Comparison of ENCODE assay signal across 18 cellular contexts in the genomic region with DNA sequence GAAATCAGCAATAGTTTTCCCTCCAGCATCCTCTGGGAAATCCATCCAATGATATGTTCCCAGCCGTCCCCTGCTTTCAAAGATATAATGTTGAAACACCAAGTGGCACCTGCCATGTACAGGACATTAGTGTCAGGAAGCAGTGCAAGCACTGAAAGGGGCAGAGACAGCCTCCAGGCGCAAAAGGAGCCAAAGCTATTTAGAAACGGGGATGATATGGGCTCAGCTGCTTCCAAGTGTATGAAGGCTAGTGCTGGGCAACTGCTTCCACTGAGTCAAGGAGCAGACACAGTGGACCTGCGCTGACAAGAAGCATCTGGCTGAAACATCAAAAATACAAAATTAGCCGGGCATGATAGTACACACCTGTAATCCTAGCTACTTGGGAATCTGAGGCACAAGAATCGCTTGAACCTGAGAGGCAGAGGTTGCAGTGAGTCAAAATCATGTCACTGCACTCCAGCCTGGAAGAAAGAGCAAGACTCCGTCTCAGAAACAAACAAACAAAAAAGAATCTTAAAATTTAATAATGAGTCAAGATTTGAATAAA.
A peak's percentile ranks its signal among the peaks of the same experiment; 100 is the strongest.
DNase-seq lines count a peak whose midpoint lies in the region; ATAC-seq and TF ChIP-seq lines count a peak whose summit lies in the region.
"Had no signal": no experiment of that assay in that cellular context is flagged by ENCODE, and none has a peak within 500 bp of the region (broad histone marks: within the 10 kb centered on the region; RNA-seq: fewer than 3 reads in every experiment).

No MANE protein-coding gene starts in this region.

- H3K4me3 ChIP-seq in mammary epithelial cell (replicated peaks in 1 of 3; ENCODE audit: insufficient read depth in 1 of 3, low read depth in 2 of 3, low read length in 3 of 3): no peak overlapping the region
- H3K4me3 ChIP-seq in epithelial cell of esophagus (ENCODE audit: low read length): no peak overlapping the region
- no peak overlapping the region for H3K4me3 ChIP-seq in gastrocnemius medialis

- no peak overlapping the region for H2AFZ ChIP-seq in mammary epithelial cell (ENCODE audit: low read depth, low read length)

- DNase-seq in DMS53 (lab: John Stamatoyannopoulos, UW): peak; percentile 38
- DNase-seq in DMS53 treated with DMSO at 0.1 percent for 48 hours (lab: John Stamatoyannopoulos, UW; ENCODE audit: unreplicated experiment): no peak
- no peak for DNase-seq in MCF 10A (ENCODE audit: unreplicated experiment)
- no peak for DNase-seq in mammary epithelial cell
- DNase-seq in epithelial cell of esophagus (ENCODE audit: low read depth): peak; percentile 65
- DNase-seq in gastrocnemius medialis: peak; percentile 60 to 82
- no peak for DNase-seq in GM03348 (ENCODE audit: low spot score)
- DNase-seq in putamen (ENCODE audit: low spot score): no peak
- DNase-seq: CD4-positive, CD25-positive, alpha-beta regulatory T cell; GOT3; KBM-7; NCI-H1048; NCI-H187 treated with DMSO at 0.1 percent for 48 hours; NCI-H524 treated with DMSO at 0.1 percent for 48 hours; SW 1271 had no signal

- POLR2A ChIA-PET in MCF 10A (lab: Yijun Ruan, JAX): interaction anchor here (0.6 to 2.2 kb wide), 9 partner anchors 11 to 513 kb away, joined by 3 to 10 read pairs (median 4); partner anchors contain the start of gene MINDY2

- H3K27me3 Mint-ChIP-seq in MCF 10A (ENCODE audit: insufficient read depth, unreplicated experiment): no peaks in the 10 kb centered on the region

- 90% methylated on average over 7 of the region's 7 CpGs for WGBS in mammary epithelial cell (ENCODE audit: low coverage, missing lambda C conversion rate)

- H3K36me3 ChIP-seq in mammary epithelial cell (ENCODE audit: insufficient read depth, low read length): no peaks in the 10 kb centered on the region
- H3K36me3 ChIP-seq in gastrocnemius medialis: no peaks in the 10 kb centered on the region

- H3K79me2 ChIP-seq in mammary epithelial cell (ENCODE audit: insufficient read depth, low read length): no peaks in the 10 kb centered on the region

- BruUV-seq in MCF 10A (replicated peaks; lab: Mats Ljungman, UMichigan) (no TSS peak), mammary epithelial cell (replicated peaks; lab: Mats Ljungman, UMichigan) (no TSS peak)

- peaks cover 38% of the 10 kb centered on the region for H3K4me1 Mint-ChIP-seq in MCF 10A (ENCODE audit: insufficient read depth, unreplicated experiment)
- H3K4me1 Mint-ChIP-seq: B cell; CD4-positive, CD25-positive, alpha-beta regulatory T cell had no signal

- TF ChIP-seq CTCF in MCF 10A (IDR thresholded peaks at IDR 0.05; ENCODE audit: unreplicated experiment) (no peak), mammary epithelial cell (conservative IDR thresholded peaks at IDR 0.05 in 1 of 2, IDR thresholded peaks at IDR 0.05 in 1 of 2; ENCODE audit: extremely low read depth in 1 of 2, insufficient read depth in 1 of 2, low read depth in 1 of 2, low read length in 2 of 2) (no peak), epithelial cell of esophagus (IDR thresholded peaks at IDR 0.05; ENCODE audit: insufficient read depth, low read depth, low read length, missing control alignments) (no peak), gastrocnemius medialis (IDR thresholded peaks at IDR 0.05 in 4 of 5, conservative IDR thresholded peaks at IDR 0.05 in 1 of 5) (no peak)

- no peak overlapping the region for H3K4me3 Mint-ChIP-seq in MCF 10A (ENCODE audit: unreplicated experiment)
- H3K4me3 Mint-ChIP-seq: B cell; CD4-positive, CD25-positive, alpha-beta regulatory T cell had no signal

- dilution Hi-C loops in mammary epithelial cell (cut with HindIII; ENCODE audit: low sequenced_read_pairs): no loop called here

- no peaks in the 10 kb centered on the region for H3K9me3 ChIP-seq in mammary epithelial cell (replicated peaks; ENCODE audit: insufficient read depth, low read length)
- no peaks in the 10 kb centered on the region for H3K9me3 ChIP-seq in gastrocnemius medialis

- CTCF ChIA-PET in MCF 10A (lab: Yijun Ruan, JAX) (interaction anchor here (0.6 to 0.7 kb wide), 2 partner anchors 182 to 700 kb away, joined by 3 to 6 read pairs; no protein-coding TSS in a partner anchor), mammary epithelial cell (lab: Charles Lee; ENCODE audit: low non-redundant PET) (no interaction called here)

- H3K9me3 Mint-ChIP-seq in MCF 10A (ENCODE audit: unreplicated experiment): peaks cover 7% of the 10 kb centered on the region
- H3K9me3 Mint-ChIP-seq: CD4-positive, CD25-positive, alpha-beta regulatory T cell had no signal

- in situ Hi-C loops in mammary epithelial cell (cut with MboI; ENCODE audit: low sequenced_read_pairs in 2 of 2): no loop called here
- in situ Hi-C loops in gastrocnemius medialis (cut with MboI; ENCODE audit: low sequenced_read_pairs in 4 of 4): no loop called here

- H3K9ac ChIP-seq in mammary epithelial cell (ENCODE audit: insufficient read depth, low read length): no peak overlapping the region

- H3K27me3 ChIP-seq in mammary epithelial cell (ENCODE audit: insufficient read depth, low read length) (no peaks in the 10 kb centered on the region), gastrocnemius medialis (no peaks in the 10 kb centered on the region)

- no peak overlapping the region for H3K27ac ChIP-seq in mammary epithelial cell (ENCODE audit: insufficient read depth, low read depth, low read length)
- H3K27ac ChIP-seq in gastrocnemius medialis: peak overlapping the region; percentile 90 to 96 (median 94)
- H3K27ac ChIP-seq: 22Rv1 had no signal

- no peak overlapping the region for H3K4me2 ChIP-seq in mammary epithelial cell (ENCODE audit: insufficient read depth, low read depth, low read length)

- H3K36me3 Mint-ChIP-seq in MCF 10A (ENCODE audit: insufficient read depth, unreplicated experiment): no peaks in the 10 kb centered on the region
- H3K36me3 Mint-ChIP-seq: CD4-positive, CD25-positive, alpha-beta regulatory T cell had no signal

- peak overlapping the region; percentile 73 for H3K27ac Mint-ChIP-seq in MCF 10A (ENCODE audit: low read depth, unreplicated experiment)
- H3K27ac Mint-ChIP-seq: B cell; CD4-positive, CD25-positive, alpha-beta regulatory T cell had no signal

- H3K4me1 ChIP-seq in mammary epithelial cell (ENCODE audit: insufficient read depth, low read length): peaks cover 27% of the 10 kb centered on the region
- peaks cover 40 to 48% of the 10 kb centered on the region in 2 donors for H3K4me1 ChIP-seq in gastrocnemius medialis

- TF ChIP-seq POLR2A in gastrocnemius medialis (IDR thresholded peaks at IDR 0.05): peak; percentile 42 to 48

- intact Hi-C loops in MCF 10A (cut with micrococcal nuclease) (no loop called here), mammary epithelial cell (cut with micrococcal nuclease) (no loop called here), gastrocnemius medialis (cut with DNase I; ENCODE audit: low total_unique reads) (loop anchor here (1.0 kb wide), 1 partner anchor 10 kb away; no protein-coding TSS in a partner anchor)

- ATAC-seq in gastrocnemius medialis: peak; percentile 41 to 49
- ATAC-seq: Panc1 had no signal

- no peaks in the 10 kb centered on the region for H4K20me1 ChIP-seq in mammary epithelial cell (ENCODE audit: insufficient read depth, low read length)

Comparison
In these comparisons a context has a peak if more than half of its experiments do, and no peak if none do; other contexts are left out.
1. DNase-seq: peak in DMS53 (single experiment), epithelial cell of esophagus (single experiment) and gastrocnemius medialis (2 of 2); none in DMS53 treated with DMSO at 0.1 percent for 48 hours (single experiment), MCF 10A (single experiment), mammary epithelial cell (single experiment), GM03348 (single experiment) and putamen (single experiment).